ENCODE assay signal across 1 cellular context in genomic region chr5:173689713-173690360, GRCh38.
TF ChIP-seq lines count a peak whose summit lies in the region.

No MANE protein-coding gene starts in this region.

TF ChIP-seq in SK-N-SH, 30 proteins besides CTCF, POLR2A, EP300 and RAD21 (continued from another document):
- TF ChIP-seq REST (IDR thresholded peaks at IDR 0.05; ENCODE audit: low read depth, low read length): no peak
- no peak for TF ChIP-seq TCF12 (IDR thresholded peaks at IDR 0.05)
- no peak for TF ChIP-seq JUND (IDR thresholded peaks at IDR 0.05)
- no peak for TF ChIP-seq MEF2A (IDR thresholded peaks at IDR 0.05; ENCODE audit: borderline replicate concordance, low read depth)
- no peak for TF ChIP-seq RCOR1 (IDR thresholded peaks at IDR 0.05; ENCODE audit: low read length)
- no peak for TF ChIP-seq FOXM1 (IDR thresholded peaks at IDR 0.05; ENCODE audit: low read depth)
- no peak for TF ChIP-seq RXRA (IDR thresholded peaks at IDR 0.05; ENCODE audit: borderline replicate concordance, low read depth)
- TF ChIP-seq SIN3A (IDR thresholded peaks at IDR 0.05; ENCODE audit: borderline replicate concordance, low read depth, low read length): no peak
- no peak for TF ChIP-seq MXI1 (IDR thresholded peaks at IDR 0.05; ENCODE audit: low read depth, low read length)
- TF ChIP-seq SMC3 (IDR thresholded peaks at IDR 0.05; ENCODE audit: low read depth, low read length): no peak
- TF ChIP-seq, protein P1, sequence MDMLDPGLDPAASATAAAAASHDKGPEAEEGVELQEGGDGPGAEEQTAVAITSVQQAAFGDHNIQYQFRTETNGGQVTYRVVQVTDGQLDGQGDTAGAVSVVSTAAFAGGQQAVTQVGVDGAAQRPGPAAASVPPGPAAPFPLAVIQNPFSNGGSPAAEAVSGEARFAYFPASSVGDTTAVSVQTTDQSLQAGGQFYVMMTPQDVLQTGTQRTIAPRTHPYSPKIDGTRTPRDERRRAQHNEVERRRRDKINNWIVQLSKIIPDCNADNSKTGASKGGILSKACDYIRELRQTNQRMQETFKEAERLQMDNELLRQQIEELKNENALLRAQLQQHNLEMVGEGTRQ (IDR thresholded peaks at IDR 0.05; ENCODE audit: borderline replicate concordance, low read depth, low read length): no peak
- no peak for TF ChIP-seq FOSL2 (IDR thresholded peaks at IDR 0.05; ENCODE audit: borderline replicate concordance, low read depth)
- TF ChIP-seq ELF1 (IDR thresholded peaks at IDR 0.05): no peak
- no peak for TF ChIP-seq NFIC (IDR thresholded peaks at IDR 0.05; ENCODE audit: borderline replicate concordance)
